Comparison of ENCODE assay signal across 21 cellular contexts in the genomic region with DNA sequence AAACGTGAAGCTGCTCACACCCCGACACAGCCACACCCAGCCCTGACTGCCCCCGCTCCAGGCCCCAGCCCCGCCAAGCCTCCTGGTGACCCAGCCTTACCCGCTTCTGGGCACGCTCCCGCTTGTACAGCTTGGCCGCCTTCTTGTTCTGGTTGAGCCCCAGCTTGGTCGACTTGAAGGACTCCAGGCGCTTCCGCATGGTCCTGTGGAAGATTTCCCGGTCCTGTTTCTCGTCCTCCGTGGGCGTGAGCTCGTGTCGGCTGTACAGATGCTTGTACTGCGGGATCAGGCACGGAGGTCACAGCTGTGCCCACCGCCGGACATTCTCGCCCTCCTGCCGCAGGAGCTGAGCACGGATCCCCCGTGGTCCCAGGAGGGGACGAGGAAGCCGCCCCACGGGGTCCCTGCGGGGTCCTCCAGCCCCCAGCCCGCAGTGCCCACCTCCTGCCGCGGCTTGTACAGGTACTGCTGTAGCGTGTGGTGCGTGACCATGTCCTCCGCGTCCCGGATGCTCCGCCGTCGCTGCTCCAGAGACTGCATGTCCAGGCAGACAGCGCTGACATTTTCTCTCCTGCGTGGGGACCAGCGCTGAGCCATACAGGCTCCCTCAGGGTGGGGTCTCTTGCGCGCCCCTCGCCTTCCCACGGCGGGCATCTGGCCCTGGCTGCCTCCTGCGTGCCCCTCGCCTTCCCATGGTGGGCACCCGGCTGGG. TPM values are rescaled to one million over a fixed set of nuclear protein-coding genes. Genes with fewer than 3 reads are reported as not detected.
A peak's percentile ranks its signal among the peaks of the same experiment; 100 is the strongest.
DNase-seq lines count a peak whose midpoint lies in the region; ATAC-seq and TF ChIP-seq lines count a peak whose summit lies in the region.
"Had no signal": no experiment of that assay in that cellular context is flagged by ENCODE, and none has a peak within 500 bp of the region (broad histone marks: within the 10 kb centered on the region; RNA-seq: fewer than 3 reads in every experiment).

No MANE protein-coding gene starts in this region.

- no peak overlapping the region for H3K56ac ChIP-seq in IMR-90 (ENCODE audit: extremely low read depth, insufficient read depth, low read length)

- intact Hi-C loops in CD4-positive, alpha-beta T cell (cut with DNase I, micrococcal nuclease): no loop called here
- intact Hi-C loops in IMR-90 (cut with micrococcal nuclease): loop anchor here (10.0 kb wide), 1 partner anchor 429 kb away; no protein-coding TSS in a partner anchor

- CTCF ChIA-PET in CD4-positive, alpha-beta T cell (lab: Charles Lee): no interaction called here
- CTCF ChIA-PET in IMR-90 (lab: Yijun Ruan, JAX): interaction anchor here (0.7 kb wide), 1 partner anchor 29 kb away, joined by 3 read pairs; no protein-coding TSS in a partner anchor

- peak overlapping the region; percentile 48 for H3K4me3 Mint-ChIP-seq in CD4-positive, alpha-beta T cell
- H3K4me3 Mint-ChIP-seq: activated CD8-positive, alpha-beta memory T cell treated with anti-CD3 and anti-CD28 coated beads, Interleukin-2, amount 10 ng/mL, durations not matched to agents 7 days and 5 days had no signal

- H3K4ac ChIP-seq in IMR-90 (ENCODE audit: low read depth, low read length) (no peak overlapping the region), neuronal stem cell (ENCODE audit: low read length) (no peak overlapping the region)

- peaks cover 4% of the 10 kb centered on the region for H3K9me1 ChIP-seq in IMR-90 (ENCODE audit: insufficient read depth, low read length)

- no peak overlapping the region for H4K5ac ChIP-seq in IMR-90 (ENCODE audit: low read depth, low read length)

- no peak overlapping the region for H2BK12ac ChIP-seq in neuronal stem cell (ENCODE audit: low read length)

- H2BK20ac ChIP-seq in IMR-90 (ENCODE audit: low read depth, low read length): no peak overlapping the region

- no peak overlapping the region for H3K9ac ChIP-seq in IMR-90 (ENCODE audit: low read depth, low read length)
- no peak overlapping the region for H3K9ac ChIP-seq in neuronal stem cell (ENCODE audit: low read depth, low read length, poor library complexity)
- H3K9ac ChIP-seq: KMS-11 had no signal

- dilution Hi-C loops in IMR-90 (cut with HindIII; ENCODE audit: low sequenced_read_pairs, unreplicated experiment): no loop called here

- H3K36me3 Mint-ChIP-seq in CD4-positive, alpha-beta T cell (ENCODE audit: low read depth): peaks cover 6% of the 10 kb centered on the region

- no peak overlapping the region for H3K27ac Mint-ChIP-seq in CD4-positive, alpha-beta T cell
- H3K27ac Mint-ChIP-seq: activated CD8-positive, alpha-beta memory T cell treated with anti-CD3 and anti-CD28 coated beads, Interleukin-2, amount 10 ng/mL, durations not matched to agents 7 days and 5 days; CD8-positive, alpha-beta T cell; naive thymus-derived CD4-positive, alpha-beta T cell; progenitor cell of endocrine pancreas had no signal

- H3K4me1 Mint-ChIP-seq in CD4-positive, alpha-beta T cell (ENCODE audit: low read depth): peaks cover 12% of the 10 kb centered on the region

- no TSS peak for BruUV-seq in IMR-90 (replicated peaks; lab: Mats Ljungman, UMichigan)

- H3K79me1 ChIP-seq in IMR-90 (ENCODE audit: low read depth in 1 of 2, low read length in 2 of 2) (peaks cover 9 to 17% of the 10 kb centered on the region in 2 experiments), neuronal stem cell (ENCODE audit: low read depth, low read length) (peaks cover 8% of the 10 kb centered on the region)

- H3K23ac ChIP-seq in IMR-90 (ENCODE audit: low read depth, low read length): no peak overlapping the region
- no peak overlapping the region for H3K23ac ChIP-seq in neuronal stem cell (ENCODE audit: low read depth, low read length, poor library complexity)

- H4K91ac ChIP-seq in IMR-90 (ENCODE audit: insufficient read depth, low read depth, low read length) (no peak overlapping the region), neuronal stem cell (ENCODE audit: low read depth, low read length, poor library complexity) (no peak overlapping the region)

- peak overlapping the region; percentile 41 for H2AFZ ChIP-seq in IMR-90 (replicated peaks; ENCODE audit: low read length, poor library complexity)
- no peak overlapping the region for H2AFZ ChIP-seq in neuronal stem cell (ENCODE audit: low read length)

- H3K9me3 Mint-ChIP-seq in CD4-positive, alpha-beta T cell: no peaks in the 10 kb centered on the region
- H3K9me3 Mint-ChIP-seq: CD8-positive, alpha-beta T cell; effector memory CD8-positive, alpha-beta T cell; naive thymus-derived CD4-positive, alpha-beta T cell had no signal

- H2BK15ac ChIP-seq in IMR-90 (ENCODE audit: low read depth, low read length): no peak overlapping the region
- H2BK15ac ChIP-seq in neuronal stem cell (ENCODE audit: low read length): no peak overlapping the region

- H2BK120ac ChIP-seq in IMR-90 (ENCODE audit: low read depth, low read length): no peak overlapping the region
- H2BK120ac ChIP-seq in neuronal stem cell (ENCODE audit: low read depth, low read length): no peak overlapping the region

- ATAC-seq in CD4-positive, alpha-beta T cell (ENCODE audit: poor library complexity): no peak
- no peak for ATAC-seq in IMR-90 (ENCODE audit: low read depth)
- ATAC-seq: activated CD8-positive, alpha-beta memory T cell treated with anti-CD3 and anti-CD28 coated beads, Interleukin-2, amount 10 ng/mL, durations not matched to agents 7 days and 5 days; CD8-positive, alpha-beta T cell; effector memory CD8-positive, alpha-beta T cell; naive thymus-derived CD4-positive, alpha-beta T cell; stimulated activated naive CD8-positive, alpha-beta T cell treated with anti-CD3 and anti-CD28 coated beads, Interleukin-15, Interleukin-2, amounts not matched to agents 100 U/mL and 50 U/mL, for 24 hours had no signal

- H3K9me3 ChIP-seq in CD4-positive, alpha-beta T cell (ENCODE audit: control insufficient read depth, low read length): no peaks in the 10 kb centered on the region
- no peaks in the 10 kb centered on the region for H3K9me3 ChIP-seq in IMR-90 (ENCODE audit: control insufficient read depth, insufficient read depth, low read length)
- H3K9me3 ChIP-seq in neuronal stem cell (replicated peaks in 1 of 2; ENCODE audit: control insufficient read depth in 2 of 2, insufficient read depth in 1 of 2, low read depth in 1 of 2, low read length in 2 of 2): no peaks in the 10 kb centered on the region
- H3K9me3 ChIP-seq: esophagus squamous epithelium had no signal

- no peak overlapping the region for H2AK9ac ChIP-seq in IMR-90 (replicated peaks; ENCODE audit: low read depth, low read length, poor library complexity)

- H3K4me1 ChIP-seq in IMR-90 (ENCODE audit: control insufficient read depth, insufficient read depth, low read length) (peaks cover 7% of the 10 kb centered on the region; the same call in 1 of the 2 replicates), neuronal stem cell (ENCODE audit: control insufficient read depth in 2 of 2, insufficient read depth in 1 of 2, low read depth in 1 of 2, low read length in 2 of 2) (peaks cover 9 to 10% of the 10 kb centered on the region in 2 donors)

- H3K14ac ChIP-seq in IMR-90 (replicated peaks; ENCODE audit: low read depth, low read length) (no peak overlapping the region), neuronal stem cell (ENCODE audit: low read length) (no peak overlapping the region)

- TF ChIP-seq POLR2A in IMR-90 (IDR thresholded peaks at IDR 0.05; ENCODE audit: low read depth, low read length): no peak

- H3K4me2 ChIP-seq in IMR-90 (ENCODE audit: low read depth, low read length) (no peak overlapping the region), neuronal stem cell (ENCODE audit: insufficient read depth, low read length, poor library complexity, severe bottlenecking) (no peak overlapping the region)
- H3K4me2 ChIP-seq: KMS-11 had no signal

- H3K18ac ChIP-seq in IMR-90 (ENCODE audit: low read depth, low read length) (no peak overlapping the region), neuronal stem cell (ENCODE audit: low read length) (no peak overlapping the region)

- H4K8ac ChIP-seq in IMR-90 (ENCODE audit: low read depth in 2 of 2, low read length in 2 of 2): no peak overlapping the region
- H4K8ac ChIP-seq in neuronal stem cell (ENCODE audit: low read depth, low read length): no peak overlapping the region

- H4K20me1 ChIP-seq in IMR-90 (ENCODE audit: insufficient read depth, low read length): no peaks in the 10 kb centered on the region; the same call in 1 of the 2 replicates

- in situ Hi-C loops in IMR-90 (cut with MboI; ENCODE audit: low sequenced_read_pairs): no loop called here

- H3K4me3 ChIP-seq in IMR-90 (ENCODE audit: insufficient read depth, low read depth, low read length): no peak overlapping the region
- H3K4me3 ChIP-seq in fibroblast of the aortic adventitia (ENCODE audit: low read depth, low read length): no peak overlapping the region
- no peak overlapping the region for H3K4me3 ChIP-seq in neuronal stem cell (ENCODE audit: low read length in 2 of 2)

- no peak for TF ChIP-seq CTCF in CD4-positive, alpha-beta T cell (IDR thresholded peaks at IDR 0.05)
- TF ChIP-seq CTCF in IMR-90 (conservative IDR thresholded peaks at IDR 0.05; ENCODE audit: low read depth, low read length) (no peak), fibroblast of the aortic adventitia (IDR thresholded peaks at IDR 0.05; ENCODE audit: insufficient read depth, low read length) (no peak)

- H3K36me3 ChIP-seq in IMR-90 (ENCODE audit: control insufficient read depth, insufficient read depth, low read length): peaks cover 1% of the 10 kb centered on the region; the same call in 1 of the 2 replicates
- H3K36me3 ChIP-seq in neuronal stem cell (replicated peaks in 1 of 2; ENCODE audit: control insufficient read depth in 2 of 2, insufficient read depth in 2 of 2, low read length in 2 of 2): peaks cover 0 to 4% of the 10 kb centered on the region in 2 donors

- 91% methylated on average over 41 of the region's 51 CpGs; no CpG with 5 or more reads in 1 of the 2 experiments for WGBS in IMR-90 (ENCODE audit: extremely low coverage in 2 of 2, insufficient read length in 1 of 2), 2 experiments
- no CpG with 5 or more reads among the region's 51 CpGs for WGBS in neuronal stem cell (ENCODE audit: extremely low coverage in 2 of 2, insufficient read length in 2 of 2, insufficient replicate concordance in 1 of 2), 2 donors

- DNase-seq in CD4-positive, alpha-beta T cell: no peak
- DNase-seq in IMR-90: no peak
- peak; percentile 15 for DNase-seq in fibroblast of the aortic adventitia (ENCODE audit: low read depth)
- DNase-seq in neuronal stem cell (ENCODE audit: low spot score): no peak
- no peak for DNase-seq in OCI-M2 (lab: John Stamatoyannopoulos, UW; ENCODE audit: unreplicated experiment)
- DNase-seq in middle frontal gyrus (ENCODE audit: extremely low spot score, low spot score): no peak
- no peak for DNase-seq in germinal center (ENCODE audit: low spot score)
- DNase-seq: activated CD4-positive, alpha-beta T cell treated with anti-CD3 and anti-CD28 coated beads for 4 hours; activated CD8-positive, alpha-beta memory T cell treated with anti-CD3 and anti-CD28 coated beads, Interleukin-2, amount 10 ng/mL, durations not matched to agents 7 days and 5 days; CD8-positive, alpha-beta T cell; effector memory CD8-positive, alpha-beta T cell; esophagus squamous epithelium; mesendoderm; MV-4-11; naive thymus-derived CD4-positive, alpha-beta T cell; NCI-H1694; NCI-H82; stimulated activated naive CD8-positive, alpha-beta T cell treated with anti-CD3 and anti-CD28 coated beads, Interleukin-15, Interleukin-2, amounts not matched to agents 100 U/mL and 50 U/mL, for 24 hours had no signal

- peaks cover 23% of the 10 kb centered on the region for H3K27me3 ChIP-seq in CD4-positive, alpha-beta T cell (ENCODE audit: control insufficient read depth, insufficient read depth, low read length)
- H3K27me3 ChIP-seq in IMR-90 (ENCODE audit: control insufficient read depth, insufficient read depth, low read length) (no peaks in the 10 kb centered on the region), neuronal stem cell (ENCODE audit: control insufficient read depth in 3 of 3, insufficient read depth in 3 of 3, low read depth in 1 of 3, low read length in 3 of 3) (peaks cover 0 to 33% (median 8%) of the 10 kb centered on the region in 3 experiments)

- no peak overlapping the region for H3K27ac ChIP-seq in CD4-positive, alpha-beta T cell (ENCODE audit: low read depth, low read length)
- H3K27ac ChIP-seq in IMR-90 (ENCODE audit: insufficient read depth, low read length) (no peak overlapping the region), neuronal stem cell (replicated peaks; ENCODE audit: low read length) (no peak overlapping the region)
- H3K27ac ChIP-seq: esophagus squamous epithelium, KMS-11, skin epidermis had no signal

- H2AK5ac ChIP-seq in IMR-90 (ENCODE audit: low read depth, low read length) (no peak overlapping the region), neuronal stem cell (ENCODE audit: low read depth, low read length) (no peak overlapping the region)

- peaks cover 35% of the 10 kb centered on the region for H3K27me3 Mint-ChIP-seq in CD4-positive, alpha-beta T cell

- TF ChIP-seq RAD21 in IMR-90 (IDR thresholded peaks at IDR 0.05; ENCODE audit: low read length): no peak

- H2BK5ac ChIP-seq in IMR-90 (ENCODE audit: low read depth, low read length, poor library complexity, severe bottlenecking) (no peak overlapping the region), neuronal stem cell (ENCODE audit: low read length) (peak overlapping the region; percentile 39)

- POLR2A ChIA-PET in CD4-positive, alpha-beta T cell (lab: Charles Lee): interaction anchor here (1.2 kb wide), 1 partner anchor 12 kb away, joined by 3 read pairs; no protein-coding TSS in a partner anchor
- POLR2A ChIA-PET in IMR-90 (lab: Charles Lee; ENCODE audit: unreplicated experiment): no interaction called here

RNA-seq across cellular contexts. Expression of gene EXOC3, which starts 33.3 kb away (rescaled TPM):
- 10 to 100 TPM; 82.4 to 84.1 TPM for total RNA-seq in CD4-positive, alpha-beta T cell
- total RNA-seq in IMR-90 (2012; rRNA removed): 47.5 and 50.8 TPM in 2 replicates
- 34.0 and 35.1 TPM in 2 replicates for polyA plus RNA-seq in IMR-90 (2012; rRNA removed)
- polyA plus RNA-seq in IMR-90 (2012; cell fraction: cytosol; rRNA removed): 15.1 and 18.7 TPM in 2 replicates
- 108 and 144 TPM in 2 replicates for polyA plus RNA-seq in IMR-90 (2012; cell fraction: nucleus; rRNA removed; ENCODE audit: low replicate concordance)
- total RNA-seq in fibroblast of the aortic adventitia (ENCODE audit: low replicate concordance): 30.1 and 39.8 TPM in 2 replicates
- 18.9 TPM for polyA plus RNA-seq in neuronal stem cell (2013, experiment 1 of 2)
- polyA plus RNA-seq in neuronal stem cell (2013, experiment 2 of 2): 18.7 TPM

RNA-seq across cellular contexts. Expression of gene SLC9A3, which starts 48.0 kb away (rescaled TPM):
- 1 to 10 TPM; 2.3 to 2.5 TPM for total RNA-seq in CD4-positive, alpha-beta T cell
- total RNA-seq in IMR-90 (2012; rRNA removed) (0.56 and 0.72 TPM in 2 replicates), fibroblast of the aortic adventitia (ENCODE audit: low replicate concordance) (0.25 and 1.8 TPM in 2 replicates)
- 1.3 and 1.5 TPM in 2 replicates for polyA plus RNA-seq in IMR-90 (2012; rRNA removed)
- 1.0 and 1.8 TPM in 2 replicates for polyA plus RNA-seq in IMR-90 (2012; cell fraction: cytosol; rRNA removed)
- 2.0 and 2.3 TPM in 2 replicates for polyA plus RNA-seq in IMR-90 (2012; cell fraction: nucleus; rRNA removed; ENCODE audit: low replicate concordance)
- 3.3 TPM for polyA plus RNA-seq in neuronal stem cell (2013, experiment 1 of 2)
- 3.2 TPM for polyA plus RNA-seq in neuronal stem cell (2013, experiment 2 of 2)
